8 cellular contexts compared by ENCODE assay signal in genomic region chr14:105723271-105723670, GRCh38.
A peak's percentile ranks its signal among the peaks of the same experiment; 100 is the strongest.
DNase-seq lines count a peak whose midpoint lies in the region; ATAC-seq, FAIRE-seq and TF ChIP-seq lines count a peak whose summit lies in the region.
"Not testable (repeated sequence)": the region's sequence is repeated elsewhere in the genome, so short reads cannot be mapped to it uniquely, and the experiment has no call there.

No MANE protein-coding gene starts in this region.

- H3K4me1 ChIP-seq in Peyer's patch; left lung; sigmoid colon; aorta (ENCODE audit: control insufficient read depth in 1 of 2, insufficient read depth in 2 of 2, low read length in 2 of 2): not testable (repeated sequence)

- ATAC-seq in Right ventricle myocardium superior (ENCODE audit: poor library complexity); left lung; stimulated activated naive B cell treated with anti-CD40 and anti-IgM and Interleukin-4, amounts not matched to agents 10 μg/mL and 1 μg/mL and 100 μg/mL, for 72 hours (replicated peaks); aorta (ENCODE audit: low FRiP score): not testable (repeated sequence)

- H3K36me3 Mint-ChIP-seq in stimulated activated naive B cell treated with anti-CD40 and anti-IgM and Interleukin-4, amounts not matched to agents 10 μg/mL and 1 μg/mL and 100 μg/mL, for 72 hours: not testable (repeated sequence)

- DNase-seq in GM12892 (ENCODE audit: insufficient read length); stimulated activated naive B cell treated with anti-CD40 and anti-IgM and Interleukin-4, amounts not matched to agents 10 μg/mL and 1 μg/mL and 100 μg/mL, for 72 hours: not testable (repeated sequence)
- peak in 2 of 3 donors; percentile 15 to 29 for DNase-seq in Peyer's patch
- DNase-seq in Right ventricle myocardium superior: peak; percentile 25
- peak; percentile 17 to 24 for DNase-seq in left lung
- DNase-seq in mesenteric fat pad (ENCODE audit: low spot score): peak; percentile 65
- DNase-seq in sigmoid colon: peak; percentile 35
- peak; percentile 11 to 63 for DNase-seq in aorta

- TF ChIP-seq EP300 in sigmoid colon (IDR thresholded peaks at IDR 0.05): not testable (repeated sequence)

- not testable (repeated sequence) for TF ChIP-seq CTCF in Peyer's patch (IDR thresholded peaks at IDR 0.05); left lung (IDR thresholded peaks at IDR 0.05); sigmoid colon (IDR thresholded peaks at IDR 0.05)

- peak; percentile 81 for FAIRE-seq in GM12892 (lab: Jason Lieb, UNC)

- not testable (repeated sequence) for H3K9me3 ChIP-seq in Peyer's patch; left lung; sigmoid colon; aorta (ENCODE audit: control insufficient read depth, low read length)

- not testable (repeated sequence) for H3K27me3 ChIP-seq in Peyer's patch; left lung; sigmoid colon; aorta (ENCODE audit: control insufficient read depth in 1 of 2, insufficient read depth in 2 of 2, low read length in 1 of 2)

- not testable (repeated sequence) for H3K4me3 ChIP-seq in Peyer's patch; left lung; sigmoid colon; aorta (ENCODE audit: low read length in 2 of 2)

- peak overlapping the region in 1 of 2 donors; percentile 59 for H3K4me3 Mint-ChIP-seq in stimulated activated naive B cell treated with anti-CD40 and anti-IgM and Interleukin-4, amounts not matched to agents 10 μg/mL and 1 μg/mL and 100 μg/mL, for 72 hours

- peak overlapping the region; percentile 31 for H3K27ac Mint-ChIP-seq in stimulated activated naive B cell treated with anti-CD40 and anti-IgM and Interleukin-4, amounts not matched to agents 10 μg/mL and 1 μg/mL and 100 μg/mL, for 72 hours

- H3K4me1 Mint-ChIP-seq in stimulated activated naive B cell treated with anti-CD40 and anti-IgM and Interleukin-4, amounts not matched to agents 10 μg/mL and 1 μg/mL and 100 μg/mL, for 72 hours: peaks cover 8 to 11% of the 10 kb centered on the region in 2 donors

- not testable (repeated sequence) for H3K27ac ChIP-seq in Peyer's patch; left lung; sigmoid colon; aorta (ENCODE audit: low read depth in 1 of 2, low read length in 2 of 2)

- intact Hi-C loops in Right ventricle myocardium superior (cut with DNase I); left lung (cut with DNase I); sigmoid colon (cut with DNase I); aorta (cut with DNase I): not testable (repeated sequence)

- not testable (repeated sequence) for H3K36me3 ChIP-seq in Peyer's patch; left lung; sigmoid colon; aorta (ENCODE audit: control insufficient read depth in 1 of 2, insufficient read depth in 2 of 2, low read length in 1 of 2)

- TF ChIP-seq POLR2A in GM12892 (IDR thresholded peaks at IDR 0.05; ENCODE audit: low read depth, low read length); Peyer's patch (IDR thresholded peaks at IDR 0.05); sigmoid colon (IDR thresholded peaks at IDR 0.05): not testable (repeated sequence)

- not testable (repeated sequence) for H3K9me3 Mint-ChIP-seq in stimulated activated naive B cell treated with anti-CD40 and anti-IgM and Interleukin-4, amounts not matched to agents 10 μg/mL and 1 μg/mL and 100 μg/mL, for 72 hours

- not testable (repeated sequence) for H3K27me3 Mint-ChIP-seq in stimulated activated naive B cell treated with anti-CD40 and anti-IgM and Interleukin-4, amounts not matched to agents 10 μg/mL and 1 μg/mL and 100 μg/mL, for 72 hours

- WGBS in sigmoid colon, 2 donors: 79 to 96% methylated on average over 6 of the region's 8 CpGs
- 80 to 100% methylated on average over 2 to 7 of the region's 8 CpGs for WGBS in aorta, 2 donors
